ENCODE assay signal across 1 cellular context in the genomic region with DNA sequence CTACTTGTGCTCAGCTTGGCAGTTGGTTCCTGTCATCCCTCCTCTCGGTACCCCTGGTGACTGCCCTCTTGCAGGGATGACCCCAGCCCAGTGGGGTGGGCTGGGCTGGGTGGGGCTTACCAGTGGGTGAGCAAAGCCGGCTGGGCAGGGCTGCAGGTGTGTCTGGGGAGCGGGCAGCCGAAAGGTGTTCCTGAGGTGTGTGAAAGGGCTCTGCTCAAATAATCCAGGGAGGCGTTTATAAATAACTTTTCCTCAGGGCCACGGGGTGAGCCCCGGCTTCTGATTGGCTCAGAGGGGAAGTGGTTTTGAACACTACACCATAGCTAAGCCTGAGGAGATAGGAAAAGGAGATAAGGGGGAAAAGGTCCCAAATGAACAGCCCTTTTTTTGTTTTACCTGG.
TF ChIP-seq lines count a peak whose summit lies in the region.

A gene with protein sequence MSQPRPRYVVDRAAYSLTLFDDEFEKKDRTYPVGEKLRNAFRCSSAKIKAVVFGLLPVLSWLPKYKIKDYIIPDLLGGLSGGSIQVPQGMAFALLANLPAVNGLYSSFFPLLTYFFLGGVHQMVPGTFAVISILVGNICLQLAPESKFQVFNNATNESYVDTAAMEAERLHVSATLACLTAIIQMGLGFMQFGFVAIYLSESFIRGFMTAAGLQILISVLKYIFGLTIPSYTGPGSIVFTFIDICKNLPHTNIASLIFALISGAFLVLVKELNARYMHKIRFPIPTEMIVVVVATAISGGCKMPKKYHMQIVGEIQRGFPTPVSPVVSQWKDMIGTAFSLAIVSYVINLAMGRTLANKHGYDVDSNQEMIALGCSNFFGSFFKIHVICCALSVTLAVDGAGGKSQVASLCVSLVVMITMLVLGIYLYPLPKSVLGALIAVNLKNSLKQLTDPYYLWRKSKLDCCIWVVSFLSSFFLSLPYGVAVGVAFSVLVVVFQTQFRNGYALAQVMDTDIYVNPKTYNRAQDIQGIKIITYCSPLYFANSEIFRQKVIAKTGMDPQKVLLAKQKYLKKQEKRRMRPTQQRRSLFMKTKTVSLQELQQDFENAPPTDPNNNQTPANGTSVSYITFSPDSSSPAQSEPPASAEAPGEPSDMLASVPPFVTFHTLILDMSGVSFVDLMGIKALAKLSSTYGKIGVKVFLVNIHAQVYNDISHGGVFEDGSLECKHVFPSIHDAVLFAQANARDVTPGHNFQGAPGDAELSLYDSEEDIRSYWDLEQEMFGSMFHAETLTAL (minus strand): TSS at position 212 of the 400 bp plus-strand sequence. CDS start 7,636 bp downstream, outside the sequence.

TF ChIP-seq in H1, 55 proteins besides CTCF, POLR2A, EP300 and RAD21:
- TF ChIP-seq CTBP2 (IDR thresholded peaks at IDR 0.05; ENCODE audit: borderline replicate concordance, insufficient read depth, insufficient read length, low read length) (no peak), PHF8 (conservative IDR thresholded peaks at IDR 0.05; ENCODE audit: low read depth, low read length) (no peak), ASH2L (IDR thresholded peaks at IDR 0.05; ENCODE audit: low read length) (no peak), KDM5A (IDR thresholded peaks at IDR 0.05; ENCODE audit: low read length) (no peak), MAFK (IDR thresholded peaks at IDR 0.05; ENCODE audit: low read depth, low read length) (no peak), CBX8 (IDR thresholded peaks at IDR 0.05; ENCODE audit: borderline replicate concordance, low read depth, low read length) (no peak)
